In the genomic region with DNA sequence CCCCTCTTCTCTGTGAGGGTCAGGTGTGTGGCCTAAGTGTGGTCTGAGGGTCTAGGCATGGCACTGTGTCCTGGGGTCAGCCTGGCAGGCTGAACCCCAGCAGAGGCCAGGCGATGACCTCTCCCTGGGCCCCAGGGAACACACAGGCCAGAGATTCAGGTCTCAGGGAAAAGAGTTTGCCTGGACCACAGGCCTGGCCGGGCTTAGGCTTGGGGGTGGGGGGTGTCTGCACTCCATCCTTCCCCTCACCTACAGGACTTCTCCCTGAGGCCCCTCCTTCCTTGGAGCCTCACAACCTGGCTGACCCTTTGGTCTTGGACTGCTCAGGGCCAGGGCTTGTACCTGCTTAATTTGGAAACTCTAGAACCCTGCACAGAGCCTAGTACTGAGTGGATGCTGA, we compare ENCODE assay signal across 9 cellular contexts. TPM values are rescaled to one million over a fixed set of nuclear protein-coding genes. Genes with fewer than 3 reads are reported as not detected.
"Had no signal": no experiment of that assay in that cellular context is flagged by ENCODE, and none has a peak within 500 bp of the region (broad histone marks: within the 10 kb centered on the region; RNA-seq: fewer than 3 reads in every experiment).

No MANE protein-coding gene starts in this region.

- H3K4me3 ChIP-seq: GM23248, GM23338, HAP-1 had no signal

- H3K36me3 ChIP-seq: HAP-1 had no signal

- H3K27ac ChIP-seq: GM23248 had no signal

- H3K4me1 ChIP-seq: HAP-1 had no signal

- DNase-seq: GM23248, GOT3, H7, H9, HCEC 1CT, HFFc6 had no signal

- ATAC-seq: GM23338, HCT116 had no signal

- H3K9me3 ChIP-seq: HAP-1 had no signal

RNA-seq across cellular contexts. Expression of a gene that starts 21.8 kb away (rescaled TPM):
- total RNA-seq: GM23248 had no signal
- polyA plus RNA-seq: GM23248 had no signal
